ENCODE assay signal across 8 cellular contexts in genomic region chr6:131314838-131315237, GRCh38.
"Had no signal": no experiment of that assay in that cellular context is flagged by ENCODE, and none has a peak within 500 bp of the region (broad histone marks: within the 10 kb centered on the region; RNA-seq: fewer than 3 reads in every experiment).

No MANE protein-coding gene starts in this region.

- ATAC-seq: GM12878 had no signal

- H3K4me3 ChIP-seq: GM12878 had no signal

- DNase-seq: GDM1, GF-D8 had no signal

- FAIRE-seq: G401.6, GM12878, GM12891, GM12892, GM18507, GM19239 had no signal
